Comparison of ENCODE assay signal across 34 cellular contexts in genomic region chr7:86243171-86243570, GRCh38.
"Had no signal": no experiment of that assay in that cellular context is flagged by ENCODE, and none has a peak within 500 bp of the region (broad histone marks: within the 10 kb centered on the region; RNA-seq: fewer than 3 reads in every experiment).

No MANE protein-coding gene starts in this region.

- DNase-seq: activated effector memory CD4-positive, alpha-beta T cell treated with anti-CD3 and anti-CD28 coated beads, Interleukin-2, amount 50 U/mL, for 16 hours; activated effector memory CD4-positive, alpha-beta T cell treated with Interleukin-2 at 50 U/mL for 16 hours; activated gamma-delta T cell; activated gamma-delta T cell treated with Interleukin-2 at 50 U/mL for 16 hours; activated naive CD4-positive, alpha-beta T cell; activated naive CD4-positive, alpha-beta T cell treated with anti-CD3 and anti-CD28 coated beads for 36 hours; activated naive CD4-positive, alpha-beta T cell treated with anti-CD3 and anti-CD28 coated beads, Interleukin-2, amount 10 ng/mL, durations not matched to agents 7 days and 5 days; activated naive CD4-positive, alpha-beta T cell treated with anti-CD3 and anti-CD28 coated beads, Interleukin-2, amount 50 U/mL, for 16 hours; activated naive CD4-positive, alpha-beta T cell treated with Interleukin-2 at 50 U/mL for 16 hours; activated naive CD8-positive, alpha-beta T cell treated with anti-CD3 and anti-CD28 coated beads for 36 hours; activated naive CD8-positive, alpha-beta T cell treated with anti-CD3 and anti-CD28 coated beads, Interleukin-2, amount 10 ng/mL, durations not matched to agents 7 days and 5 days; activated naive CD8-positive, alpha-beta T cell treated with anti-CD3 and anti-CD28 coated beads, Interleukin-2, amount 50 U/mL, for 24 hours; activated T-cell treated with anti-CD3 and anti-CD28 coated beads, Interleukin-2, amount 50 U/mL, for 1 hour; activated T-cell treated with anti-CD3 and anti-CD28 coated beads, Interleukin-2, amount 50 U/mL, for 24 hours; activated T-cell treated with anti-CD3 and anti-CD28 coated beads, Interleukin-2, amount 50 U/mL, for 4 hours; activated T-cell treated with anti-CD3 and anti-CD28 coated beads, Interleukin-2, amount 50 U/mL, for 48 hours; activated T-cell treated with anti-CD3 and anti-CD28 coated beads, Interleukin-2, amount 50 U/mL, for 72 hours; adrenal gland; amniotic stem cell; amygdala; anterior cingulate cortex; aorta; body of pancreas; brain microvascular endothelial cell; caudate nucleus; central memory CD4-positive, alpha-beta T cell; cerebellar nuclear complex had no signal

- H3K36me3 ChIP-seq: adrenal gland, ascending aorta, brain microvascular endothelial cell, cardiac muscle cell had no signal

- H3K27ac ChIP-seq: adrenal gland, ascending aorta, body of pancreas, brain microvascular endothelial cell, breast epithelium, cardiac muscle cell had no signal

- H3K4me1 ChIP-seq: adrenal gland, ascending aorta, body of pancreas, breast epithelium had no signal

- H3K9me3 ChIP-seq: adrenal gland, ascending aorta, body of pancreas, breast epithelium had no signal

- ATAC-seq: activated naive CD4-positive, alpha-beta T cell treated with anti-CD3 and anti-CD28 coated beads, Interleukin-2, amount 50 U/mL, for 72 hours; activated naive CD8-positive, alpha-beta T cell treated with anti-CD3 and anti-CD28 coated beads, Interleukin-2, amount 50 U/mL, for 24 hours; activated T-cell treated with anti-CD3 and anti-CD28 coated beads, Interleukin-2, amount 50 U/mL, for 4 hours; activated T-cell treated with anti-CD3 and anti-CD28 coated beads, Interleukin-2, amount 50 U/mL, for 72 hours; activated T-helper 17 cell treated with anti-CD3 and anti-CD28 coated beads, Interleukin-2, amount 50 U/mL, for 72 hours; body of pancreas had no signal

- H3K4me3 ChIP-seq: adrenal gland, ascending aorta, body of pancreas, breast epithelium, cardiac muscle cell had no signal

- H3K27me3 ChIP-seq: adrenal gland, ascending aorta, body of pancreas, brain microvascular endothelial cell, breast epithelium, cardiac muscle cell had no signal

- FAIRE-seq: astrocyte, bronchial epithelial cell had no signal
